ENCODE assay signal across 11 cellular contexts in the genomic region with DNA sequence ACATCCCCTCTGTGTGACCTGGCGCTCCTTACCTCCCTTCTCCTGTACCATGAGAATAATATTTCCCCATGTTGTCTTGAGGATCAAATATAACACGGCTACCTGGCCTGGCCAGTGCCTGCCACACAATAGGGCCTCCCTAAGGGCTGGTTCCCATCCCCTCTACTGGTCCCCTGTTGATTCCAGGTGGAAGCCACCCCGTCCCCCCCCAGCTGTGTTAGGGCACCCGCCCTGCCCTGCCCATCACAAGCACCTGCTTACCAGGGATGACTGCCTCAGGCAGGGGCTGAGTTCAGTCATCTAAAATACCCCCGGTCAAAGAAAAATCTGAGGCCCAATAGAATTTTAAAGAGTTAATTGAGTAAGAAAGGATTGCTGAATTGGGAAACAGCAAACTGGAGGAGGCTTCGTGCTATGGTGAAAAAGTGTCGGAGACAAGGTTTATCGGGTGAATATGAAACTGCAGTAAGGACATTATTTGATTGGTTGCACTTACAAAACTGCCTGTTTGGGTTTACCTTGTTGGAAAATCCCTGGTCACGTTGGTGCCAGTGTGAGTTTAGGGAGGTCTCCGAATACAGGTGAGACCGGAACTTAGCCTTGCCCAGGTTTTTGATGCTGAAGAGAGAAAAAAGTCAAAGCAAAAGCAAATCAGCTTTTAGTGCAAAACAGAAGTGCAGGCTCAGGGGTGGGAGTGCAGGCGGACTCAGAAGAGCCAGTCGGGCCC. TPM values are rescaled to one million over a fixed set of nuclear protein-coding genes. Genes with fewer than 3 reads are reported as not detected.
DNase-seq lines count a peak whose midpoint lies in the region; ATAC-seq lines count a peak whose summit lies in the region.
"Had no signal": no experiment of that assay in that cellular context is flagged by ENCODE, and none has a peak within 500 bp of the region (broad histone marks: within the 10 kb centered on the region; RNA-seq: fewer than 3 reads in every experiment).

No MANE protein-coding gene starts in this region.

- peaks cover 0 to 34% (median 5%) of the 10 kb centered on the region in 5 donors for H3K36me3 ChIP-seq in subcutaneous abdominal adipose tissue (ENCODE audit: control insufficient read depth in 5 of 5, insufficient read depth in 5 of 5, low read length in 5 of 5)

- H3K27me3 Mint-ChIP-seq in activated naive CD4-positive, alpha-beta T cell treated with anti-CD3 and anti-CD28 coated beads for 36 hours (ENCODE audit: low read depth): no peaks in the 10 kb centered on the region
- no peaks in the 10 kb centered on the region for H3K27me3 Mint-ChIP-seq in activated T-cell treated with anti-CD3 and anti-CD28 coated beads, Interleukin-2, amount 50 U/mL, for 72 hours (ENCODE audit: low read depth)

- H3K9me3 ChIP-seq in subcutaneous abdominal adipose tissue (ENCODE audit: control insufficient read depth in 5 of 5, low read length in 5 of 5): no peaks in the 10 kb centered on the region

- H3K36me3 Mint-ChIP-seq in activated naive CD4-positive, alpha-beta T cell treated with anti-CD3 and anti-CD28 coated beads for 36 hours (ENCODE audit: low read depth): peaks cover 38% of the 10 kb centered on the region
- H3K36me3 Mint-ChIP-seq in activated T-cell treated with anti-CD3 and anti-CD28 coated beads, Interleukin-2, amount 50 U/mL, for 72 hours (ENCODE audit: insufficient read depth in 2 of 2): peaks cover 8 to 14% of the 10 kb centered on the region in 2 donors

- intact Hi-C loops in activated naive CD4-positive, alpha-beta T cell treated with anti-CD3 and anti-CD28 coated beads for 36 hours (cut with micrococcal nuclease): no loop called here

- peaks cover 46% of the 10 kb centered on the region for H3K4me1 Mint-ChIP-seq in activated naive CD4-positive, alpha-beta T cell treated with anti-CD3 and anti-CD28 coated beads for 36 hours (ENCODE audit: low read depth)
- peaks cover 59% of the 10 kb centered on the region for H3K4me1 Mint-ChIP-seq in activated T-cell treated with anti-CD3 and anti-CD28 coated beads, Interleukin-2, amount 50 U/mL, for 72 hours (ENCODE audit: low read depth)

- no peak for DNase-seq in activated naive CD4-positive, alpha-beta T cell treated with anti-CD3 and anti-CD28 coated beads for 36 hours
- no peak for DNase-seq in activated naive CD4-positive, alpha-beta T cell (lab: John Stamatoyannopoulos, UW)
- DNase-seq in activated T-cell treated with anti-CD3 and anti-CD28 coated beads, Interleukin-2, amount 50 U/mL, for 72 hours: no peak
- peak; percentile 13 for DNase-seq in islet precursor cell
- DNase-seq in NOMO-1 (lab: John Stamatoyannopoulos, UW; ENCODE audit: unreplicated experiment in 2 of 2): no peak
- DNase-seq in DMS79 (lab: John Stamatoyannopoulos, UW): no peak
- no peak for DNase-seq in NCI-H2171 treated with DMSO at 0.1 percent for 48 hours (lab: John Stamatoyannopoulos, UW)
- DNase-seq: dorsolateral prefrontal cortex, NCI-H748 treated with DMSO at 0.1 percent for 48 hours, substantia nigra had no signal

- ATAC-seq in activated T-cell treated with anti-CD3 and anti-CD28 coated beads, Interleukin-2, amount 50 U/mL, for 72 hours (replicated peaks in 1 of 2): peak in 1 of 2 donors; percentile 5

- peaks cover 11 to 69% (median 67%) of the 10 kb centered on the region in 5 donors for H3K4me1 ChIP-seq in subcutaneous abdominal adipose tissue (ENCODE audit: control insufficient read depth in 5 of 5, insufficient read depth in 5 of 5, low read length in 5 of 5)

- no peak overlapping the region for H3K4me3 ChIP-seq in subcutaneous abdominal adipose tissue (ENCODE audit: low read depth in 1 of 5, low read length in 5 of 5)
- H3K4me3 ChIP-seq: dorsolateral prefrontal cortex had no signal

- CTCF ChIA-PET in activated naive CD4-positive, alpha-beta T cell treated with anti-CD3 and anti-CD28 coated beads for 36 hours (lab: Charles Lee): interaction anchor here (1.5 kb wide), 1 partner anchor 29 kb away, joined by 3 read pairs; no protein-coding TSS in a partner anchor

- no peaks in the 10 kb centered on the region for H3K9me3 Mint-ChIP-seq in activated naive CD4-positive, alpha-beta T cell treated with anti-CD3 and anti-CD28 coated beads for 36 hours
- no peaks in the 10 kb centered on the region for H3K9me3 Mint-ChIP-seq in activated T-cell treated with anti-CD3 and anti-CD28 coated beads, Interleukin-2, amount 50 U/mL, for 72 hours

- H3K9ac ChIP-seq in subcutaneous abdominal adipose tissue (ENCODE audit: low read length in 5 of 5): no peak overlapping the region

- H3K27me3 ChIP-seq in subcutaneous abdominal adipose tissue (ENCODE audit: control insufficient read depth in 5 of 5, insufficient read depth in 4 of 5, low read length in 5 of 5): no peaks in the 10 kb centered on the region
- H3K27me3 ChIP-seq: dorsolateral prefrontal cortex had no signal

- peak overlapping the region; percentile 74 for H3K27ac ChIP-seq in subcutaneous abdominal adipose tissue (ENCODE audit: low read depth, low read length)

- no peak overlapping the region for H3K4me3 Mint-ChIP-seq in activated naive CD4-positive, alpha-beta T cell treated with anti-CD3 and anti-CD28 coated beads for 36 hours
- H3K4me3 Mint-ChIP-seq in activated T-cell treated with anti-CD3 and anti-CD28 coated beads, Interleukin-2, amount 50 U/mL, for 72 hours: peak overlapping the region; percentile 72 to 79

- peak overlapping the region; percentile 51 for H3K27ac Mint-ChIP-seq in activated naive CD4-positive, alpha-beta T cell treated with anti-CD3 and anti-CD28 coated beads for 36 hours
- peak overlapping the region; percentile 78 for H3K27ac Mint-ChIP-seq in activated T-cell treated with anti-CD3 and anti-CD28 coated beads, Interleukin-2, amount 50 U/mL, for 72 hours

RNA-seq across cellular contexts. Expression of a gene that starts 5.2 kb away (rescaled TPM):
- total RNA-seq in activated naive CD4-positive, alpha-beta T cell treated with anti-CD3 and anti-CD28 coated beads for 36 hours: 10 to 100 TPM; 17.4 to 22.0 TPM
- total RNA-seq in activated T-cell treated with anti-CD3 and anti-CD28 coated beads, Interleukin-2, amount 50 U/mL, for 72 hours: 10 to 100 TPM; 32.7 to 44.5 TPM

RNA-seq across cellular contexts. Expression of a gene that starts 18.8 kb away (rescaled TPM):
- 10 to 100 TPM; 53.8 to 55.0 TPM for total RNA-seq in activated naive CD4-positive, alpha-beta T cell treated with anti-CD3 and anti-CD28 coated beads for 36 hours
- total RNA-seq in activated T-cell treated with anti-CD3 and anti-CD28 coated beads, Interleukin-2, amount 50 U/mL, for 72 hours: 10 to 100 TPM; 64.5 to 69.5 TPM

RNA-seq across cellular contexts. Expression of a gene that starts 56.5 kb away (rescaled TPM):
- under 1 TPM; 0.07 to 0.20 TPM for total RNA-seq in activated naive CD4-positive, alpha-beta T cell treated with anti-CD3 and anti-CD28 coated beads for 36 hours
- 1 to 10 TPM in 1 of 2 donors, under 1 TPM in 1; 0.99 to 2.7 TPM for total RNA-seq in activated T-cell treated with anti-CD3 and anti-CD28 coated beads, Interleukin-2, amount 50 U/mL, for 72 hours
